In the genomic region with DNA sequence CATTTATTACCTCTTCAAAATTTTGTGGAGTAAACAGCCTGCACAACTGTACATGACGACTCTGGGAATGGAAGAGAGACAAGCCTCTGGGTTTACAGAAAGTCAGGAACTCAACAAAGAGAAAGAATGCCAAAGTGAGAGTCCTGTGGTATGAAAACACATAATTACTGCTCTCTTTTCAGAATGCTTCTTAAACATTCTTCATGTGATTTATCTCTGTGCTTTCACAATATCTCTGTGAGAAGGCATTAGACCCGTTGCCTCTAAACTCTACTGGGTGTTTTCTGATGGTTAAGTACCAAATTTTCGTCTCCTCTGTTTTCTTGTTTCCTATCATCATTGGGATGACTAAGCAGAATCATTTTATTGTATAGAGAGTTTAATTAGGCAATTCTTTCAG, we compare ENCODE assay signal across 33 cellular contexts.
"Had no signal": no experiment of that assay in that cellular context is flagged by ENCODE, and none has a peak within 500 bp of the region (broad histone marks: within the 10 kb centered on the region; RNA-seq: fewer than 3 reads in every experiment).

No MANE protein-coding gene starts in this region.

- H3K27me3 ChIP-seq: ascending aorta, cardiac muscle cell, Peyer's patch had no signal

- DNase-seq: activated CD4-positive, alpha-beta T cell treated with anti-CD3 and anti-CD28 coated beads, Interleukin-2, amount 10 ng/mL, durations not matched to agents 24 days and 14 days; activated CD4-positive, alpha-beta T cell treated with anti-CD3 and anti-CD28 coated beads, Interleukin-2, amount 50 U/mL, for 4 hours; activated CD4-positive, CD25-positive, alpha-beta regulatory T cell; activated CD8-positive, alpha-beta T cell treated with anti-CD3 and anti-CD28 coated beads for 36 hours; activated effector memory CD4-positive, alpha-beta T cell treated with anti-CD3 and anti-CD28 coated beads, Interleukin-2, amount 50 U/mL, for 16 hours; activated naive CD4-positive, alpha-beta T cell; activated naive CD4-positive, alpha-beta T cell treated with anti-CD3 and anti-CD28 coated beads, Interleukin-2, amount 50 U/mL, for 16 hours; activated naive CD8-positive, alpha-beta T cell treated with anti-CD3 and anti-CD28 coated beads for 36 hours; activated T-cell treated with anti-CD3 and anti-CD28 coated beads, Interleukin-2, amount 50 U/mL, for 1 hour; activated T-cell treated with anti-CD3 and anti-CD28 coated beads, Interleukin-2, amount 50 U/mL, for 72 hours; amygdala; Karpas-422; NCI-H1105; NCI-H1417 treated with DMSO at 0.1 percent for 48 hours; NCI-H187 treated with DMSO at 0.1 percent for 48 hours; NCI-H2081; NCI-H226; NCI-H446 treated with DMSO at 0.1 percent for 48 hours; NCI-H524; NCI-H748 treated with DMSO at 0.1 percent for 48 hours; NK-92 treated with Interleukin-12 subunit alpha and Interleukin-12 subunit beta, amount 100 ng/mL, for 24 hours; PC-3; Peyer's patch; RPMI8226; SHP77 treated with DMSO at 0.1 percent for 48 hours; T-helper 1 cell; T-helper 2 cell; T-helper 9 cell; WERI-Rb-1 had no signal

- H3K4me3 ChIP-seq: ascending aorta, cardiac muscle cell, Peyer's patch had no signal

- H3K4me1 ChIP-seq: ascending aorta, Peyer's patch had no signal

- H3K27ac ChIP-seq: ascending aorta, cardiac muscle cell, Peyer's patch, WERI-Rb-1 had no signal

- H3K9me3 ChIP-seq: ascending aorta, Peyer's patch had no signal

- H3K36me3 ChIP-seq: ascending aorta, cardiac muscle cell, Peyer's patch, WERI-Rb-1 had no signal

- ATAC-seq: activated CD8-positive, alpha-beta T cell treated with anti-CD3 and anti-CD28 coated beads for 36 hours; activated T-cell treated with anti-CD3 and anti-CD28 coated beads, Interleukin-2, amount 50 U/mL, for 72 hours; activated T-helper 17 cell treated with anti-CD3 and anti-CD28 coated beads, Interleukin-2, amount 50 U/mL, for 72 hours; PC-3; SK-N-SH treated with all-trans-retinoic acid at 6 μM for 48 hours had no signal
